ENCODE assay signal across 19 cellular contexts in genomic region chr4:41624765-41625164, GRCh38.
"Had no signal": no experiment of that assay in that cellular context is flagged by ENCODE, and none has a peak within 500 bp of the region (broad histone marks: within the 10 kb centered on the region; RNA-seq: fewer than 3 reads in every experiment).

No MANE protein-coding gene starts in this region.

- H3K27ac Mint-ChIP-seq: activated CD8-positive, alpha-beta T cell treated with anti-CD3 and anti-CD28 coated beads for 36 hours; activated naive CD4-positive, alpha-beta T cell treated with anti-CD3 and anti-CD28 coated beads, Interleukin-2, amount 50 U/mL, for 72 hours; activated naive CD8-positive, alpha-beta T cell treated with anti-CD3 and anti-CD28 coated beads, Interleukin-2, amount 50 U/mL, for 24 hours had no signal

- H3K4me3 ChIP-seq: SJSA1 had no signal

- H3K27me3 ChIP-seq: SJSA1 had no signal

- H3K4me1 Mint-ChIP-seq: activated naive CD8-positive, alpha-beta T cell treated with anti-CD3 and anti-CD28 coated beads, Interleukin-2, amount 50 U/mL, for 24 hours had no signal

- H3K27me3 Mint-ChIP-seq: activated CD8-positive, alpha-beta T cell treated with anti-CD3 and anti-CD28 coated beads for 36 hours; activated naive CD8-positive, alpha-beta T cell treated with anti-CD3 and anti-CD28 coated beads, Interleukin-2, amount 50 U/mL, for 24 hours had no signal

- H3K9me3 Mint-ChIP-seq: activated CD8-positive, alpha-beta T cell treated with anti-CD3 and anti-CD28 coated beads for 36 hours; activated naive CD8-positive, alpha-beta T cell treated with anti-CD3 and anti-CD28 coated beads, Interleukin-2, amount 50 U/mL, for 24 hours had no signal

- H3K9me3 ChIP-seq: SJSA1 had no signal

- H3K4me1 ChIP-seq: SJSA1 had no signal

- H3K36me3 ChIP-seq: SJSA1 had no signal

- H3K27ac ChIP-seq: SJSA1 had no signal

- DNase-seq: activated CD4-positive, alpha-beta T cell treated with anti-CD3 and anti-CD28 coated beads for 4 hours; activated CD8-positive, alpha-beta memory T cell treated with anti-CD3 and anti-CD28 coated beads, Interleukin-2, amount 50 U/mL, for 4 hours; activated CD8-positive, alpha-beta T cell treated with anti-CD3 and anti-CD28 coated beads for 36 hours; activated effector memory CD4-positive, alpha-beta T cell treated with anti-CD3 and anti-CD28 coated beads, Interleukin-2, amount 50 U/mL, for 16 hours; activated naive CD4-positive, alpha-beta T cell treated with Interleukin-2 at 50 U/mL for 16 hours; activated naive CD8-positive, alpha-beta T cell treated with anti-CD3 and anti-CD28 coated beads, Interleukin-2, amount 50 U/mL, for 24 hours; amniotic stem cell; Kasumi-1; KBM-7; NCI-H1105 treated with DMSO at 0.1 percent for 48 hours; NCI-H1436 treated with DMSO at 0.1 percent for 48 hours; NCI-H187; NCI-H2081; NCI-H524; PC-3; SHP77; SW 1271 had no signal

- H3K4me3 Mint-ChIP-seq: activated CD8-positive, alpha-beta T cell treated with anti-CD3 and anti-CD28 coated beads for 36 hours; activated naive CD8-positive, alpha-beta T cell treated with anti-CD3 and anti-CD28 coated beads, Interleukin-2, amount 50 U/mL, for 24 hours had no signal

- H3K36me3 Mint-ChIP-seq: activated naive CD4-positive, alpha-beta T cell treated with anti-CD3 and anti-CD28 coated beads, Interleukin-2, amount 50 U/mL, for 72 hours had no signal
